Comparison of ENCODE assay signal across 2 cellular contexts in genomic region chr6:317068-317451, GRCh38.
TF ChIP-seq lines count a peak whose summit lies in the region.

No MANE protein-coding gene starts in this region.

TF ChIP-seq in GM12891, 5 proteins besides CTCF, POLR2A, EP300 and RAD21 (continued from another document):
- TF ChIP-seq SPI1 (IDR thresholded peaks at IDR 0.05; ENCODE audit: low read depth, low read length): no peak
- no peak for TF ChIP-seq TAF1 (IDR thresholded peaks at IDR 0.05; ENCODE audit: low read depth, low read length)

TF ChIP-seq in GM12878, 131 proteins besides CTCF, POLR2A, EP300 and RAD21:
- TF ChIP-seq, protein P1, sequence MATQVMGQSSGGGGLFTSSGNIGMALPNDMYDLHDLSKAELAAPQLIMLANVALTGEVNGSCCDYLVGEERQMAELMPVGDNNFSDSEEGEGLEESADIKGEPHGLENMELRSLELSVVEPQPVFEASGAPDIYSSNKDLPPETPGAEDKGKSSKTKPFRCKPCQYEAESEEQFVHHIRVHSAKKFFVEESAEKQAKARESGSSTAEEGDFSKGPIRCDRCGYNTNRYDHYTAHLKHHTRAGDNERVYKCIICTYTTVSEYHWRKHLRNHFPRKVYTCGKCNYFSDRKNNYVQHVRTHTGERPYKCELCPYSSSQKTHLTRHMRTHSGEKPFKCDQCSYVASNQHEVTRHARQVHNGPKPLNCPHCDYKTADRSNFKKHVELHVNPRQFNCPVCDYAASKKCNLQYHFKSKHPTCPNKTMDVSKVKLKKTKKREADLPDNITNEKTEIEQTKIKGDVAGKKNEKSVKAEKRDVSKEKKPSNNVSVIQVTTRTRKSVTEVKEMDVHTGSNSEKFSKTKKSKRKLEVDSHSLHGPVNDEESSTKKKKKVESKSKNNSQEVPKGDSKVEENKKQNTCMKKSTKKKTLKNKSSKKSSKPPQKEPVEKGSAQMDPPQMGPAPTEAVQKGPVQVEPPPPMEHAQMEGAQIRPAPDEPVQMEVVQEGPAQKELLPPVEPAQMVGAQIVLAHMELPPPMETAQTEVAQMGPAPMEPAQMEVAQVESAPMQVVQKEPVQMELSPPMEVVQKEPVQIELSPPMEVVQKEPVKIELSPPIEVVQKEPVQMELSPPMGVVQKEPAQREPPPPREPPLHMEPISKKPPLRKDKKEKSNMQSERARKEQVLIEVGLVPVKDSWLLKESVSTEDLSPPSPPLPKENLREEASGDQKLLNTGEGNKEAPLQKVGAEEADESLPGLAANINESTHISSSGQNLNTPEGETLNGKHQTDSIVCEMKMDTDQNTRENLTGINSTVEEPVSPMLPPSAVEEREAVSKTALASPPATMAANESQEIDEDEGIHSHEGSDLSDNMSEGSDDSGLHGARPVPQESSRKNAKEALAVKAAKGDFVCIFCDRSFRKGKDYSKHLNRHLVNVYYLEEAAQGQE (IDR thresholded peaks at IDR 0.05; ENCODE audit: low read depth, low read length): no peak
- TF ChIP-seq MYC (IDR thresholded peaks at IDR 0.05; ENCODE audit: insufficient read depth, insufficient read length, insufficient replicate concordance, low read length, severe bottlenecking) (peak; percentile 84), SMARCA5 (IDR thresholded peaks at IDR 0.05) (peak; percentile 11; the same call in 1 of the 2 replicates), IRF4 (IDR thresholded peaks at IDR 0.05; ENCODE audit: low read depth, low read length) (0 out of 2 replicates have a peak, but pooled peaks have one; percentile 8), CHD4 (IDR thresholded peaks at IDR 0.05) (0 out of 2 replicates have a peak, but pooled peaks have one; percentile 8), RAD51 (IDR thresholded peaks at IDR 0.05) (peak; percentile 86), TCF7 (IDR thresholded peaks at IDR 0.05; ENCODE audit: borderline replicate concordance) (no peak), MTA3 (IDR thresholded peaks at IDR 0.05; ENCODE audit: borderline replicate concordance, low read length) (no peak), SREBF1 (IDR thresholded peaks at IDR 0.05; ENCODE audit: low read length) (no peak), BRCA1 (IDR thresholded peaks at IDR 0.05; ENCODE audit: low read depth, low read length) (no peak), ZBTB4 (CRISPR knock-in tag; IDR thresholded peaks at IDR 0.05) (0 out of 2 replicates have a peak, but pooled peaks have one; percentile 81), POLR2AphosphoS5 (IDR thresholded peaks at IDR 0.05; ENCODE audit: low read length) (0 out of 2 replicates have a peak, but pooled peaks have one; percentile 1), NFYA (IDR thresholded peaks at IDR 0.05; ENCODE audit: borderline replicate concordance, low read depth, low read length) (no peak), RELA (IDR thresholded peaks at IDR 0.05; ENCODE audit: borderline replicate concordance, partially characterized antibody) (peak; percentile 6), ZNF687 (IDR thresholded peaks at IDR 0.05) (peak; percentile 83), ZBED1 (IDR thresholded peaks at IDR 0.05; ENCODE audit: borderline replicate concordance) (no peak), FOXM1 (IDR thresholded peaks at IDR 0.05; ENCODE audit: low read depth, low read length) (no peak), HCFC1 (IDR thresholded peaks at IDR 0.05; ENCODE audit: low read length) (no peak)
- TF ChIP-seq, protein P2, sequence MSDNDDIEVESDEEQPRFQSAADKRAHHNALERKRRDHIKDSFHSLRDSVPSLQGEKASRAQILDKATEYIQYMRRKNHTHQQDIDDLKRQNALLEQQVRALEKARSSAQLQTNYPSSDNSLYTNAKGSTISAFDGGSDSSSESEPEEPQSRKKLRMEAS (IDR thresholded peaks at IDR 0.05; ENCODE audit: low read depth, low read length): peak; percentile 87; the same call in 1 of the 2 replicates
- TF ChIP-seq, protein P3, sequence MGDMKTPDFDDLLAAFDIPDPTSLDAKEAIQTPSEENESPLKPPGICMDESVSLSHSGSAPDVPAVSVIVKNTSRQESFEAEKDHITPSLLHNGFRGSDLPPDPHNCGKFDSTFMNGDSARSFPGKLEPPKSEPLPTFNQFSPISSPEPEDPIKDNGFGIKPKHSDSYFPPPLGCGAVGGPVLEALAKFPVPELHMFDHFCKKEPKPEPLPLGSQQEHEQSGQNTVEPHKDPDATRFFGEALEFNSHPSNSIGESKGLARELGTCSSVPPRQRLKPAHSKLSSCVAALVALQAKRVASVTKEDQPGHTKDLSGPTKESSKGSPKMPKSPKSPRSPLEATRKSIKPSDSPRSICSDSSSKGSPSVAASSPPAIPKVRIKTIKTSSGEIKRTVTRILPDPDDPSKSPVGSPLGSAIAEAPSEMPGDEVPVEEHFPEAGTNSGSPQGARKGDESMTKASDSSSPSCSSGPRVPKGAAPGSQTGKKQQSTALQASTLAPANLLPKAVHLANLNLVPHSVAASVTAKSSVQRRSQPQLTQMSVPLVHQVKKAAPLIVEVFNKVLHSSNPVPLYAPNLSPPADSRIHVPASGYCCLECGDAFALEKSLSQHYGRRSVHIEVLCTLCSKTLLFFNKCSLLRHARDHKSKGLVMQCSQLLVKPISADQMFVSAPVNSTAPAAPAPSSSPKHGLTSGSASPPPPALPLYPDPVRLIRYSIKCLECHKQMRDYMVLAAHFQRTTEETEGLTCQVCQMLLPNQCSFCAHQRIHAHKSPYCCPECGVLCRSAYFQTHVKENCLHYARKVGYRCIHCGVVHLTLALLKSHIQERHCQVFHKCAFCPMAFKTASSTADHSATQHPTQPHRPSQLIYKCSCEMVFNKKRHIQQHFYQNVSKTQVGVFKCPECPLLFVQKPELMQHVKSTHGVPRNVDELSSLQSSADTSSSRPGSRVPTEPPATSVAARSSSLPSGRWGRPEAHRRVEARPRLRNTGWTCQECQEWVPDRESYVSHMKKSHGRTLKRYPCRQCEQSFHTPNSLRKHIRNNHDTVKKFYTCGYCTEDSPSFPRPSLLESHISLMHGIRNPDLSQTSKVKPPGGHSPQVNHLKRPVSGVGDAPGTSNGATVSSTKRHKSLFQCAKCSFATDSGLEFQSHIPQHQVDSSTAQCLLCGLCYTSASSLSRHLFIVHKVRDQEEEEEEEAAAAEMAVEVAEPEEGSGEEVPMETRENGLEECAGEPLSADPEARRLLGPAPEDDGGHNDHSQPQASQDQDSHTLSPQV (IDR thresholded peaks at IDR 0.05): peak; percentile 11; the same call in 1 of the 2 replicates
- TF ChIP-seq, protein P4, sequence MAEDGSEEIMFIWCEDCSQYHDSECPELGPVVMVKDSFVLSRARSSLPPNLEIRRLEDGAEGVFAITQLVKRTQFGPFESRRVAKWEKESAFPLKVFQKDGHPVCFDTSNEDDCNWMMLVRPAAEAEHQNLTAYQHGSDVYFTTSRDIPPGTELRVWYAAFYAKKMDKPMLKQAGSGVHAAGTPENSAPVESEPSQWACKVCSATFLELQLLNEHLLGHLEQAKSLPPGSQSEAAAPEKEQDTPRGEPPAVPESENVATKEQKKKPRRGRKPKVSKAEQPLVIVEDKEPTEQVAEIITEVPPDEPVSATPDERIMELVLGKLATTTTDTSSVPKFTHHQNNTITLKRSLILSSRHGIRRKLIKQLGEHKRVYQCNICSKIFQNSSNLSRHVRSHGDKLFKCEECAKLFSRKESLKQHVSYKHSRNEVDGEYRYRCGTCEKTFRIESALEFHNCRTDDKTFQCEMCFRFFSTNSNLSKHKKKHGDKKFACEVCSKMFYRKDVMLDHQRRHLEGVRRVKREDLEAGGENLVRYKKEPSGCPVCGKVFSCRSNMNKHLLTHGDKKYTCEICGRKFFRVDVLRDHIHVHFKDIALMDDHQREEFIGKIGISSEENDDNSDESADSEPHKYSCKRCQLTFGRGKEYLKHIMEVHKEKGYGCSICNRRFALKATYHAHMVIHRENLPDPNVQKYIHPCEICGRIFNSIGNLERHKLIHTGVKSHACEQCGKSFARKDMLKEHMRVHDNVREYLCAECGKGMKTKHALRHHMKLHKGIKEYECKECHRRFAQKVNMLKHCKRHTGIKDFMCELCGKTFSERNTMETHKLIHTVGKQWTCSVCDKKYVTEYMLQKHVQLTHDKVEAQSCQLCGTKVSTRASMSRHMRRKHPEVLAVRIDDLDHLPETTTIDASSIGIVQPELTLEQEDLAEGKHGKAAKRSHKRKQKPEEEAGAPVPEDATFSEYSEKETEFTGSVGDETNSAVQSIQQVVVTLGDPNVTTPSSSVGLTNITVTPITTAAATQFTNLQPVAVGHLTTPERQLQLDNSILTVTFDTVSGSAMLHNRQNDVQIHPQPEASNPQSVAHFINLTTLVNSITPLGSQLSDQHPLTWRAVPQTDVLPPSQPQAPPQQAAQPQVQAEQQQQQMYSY (CRISPR knock-in tag; IDR thresholded peaks at IDR 0.05): peak; percentile 62; the same call in 1 of the 2 replicates
- TF ChIP-seq, protein P5, sequence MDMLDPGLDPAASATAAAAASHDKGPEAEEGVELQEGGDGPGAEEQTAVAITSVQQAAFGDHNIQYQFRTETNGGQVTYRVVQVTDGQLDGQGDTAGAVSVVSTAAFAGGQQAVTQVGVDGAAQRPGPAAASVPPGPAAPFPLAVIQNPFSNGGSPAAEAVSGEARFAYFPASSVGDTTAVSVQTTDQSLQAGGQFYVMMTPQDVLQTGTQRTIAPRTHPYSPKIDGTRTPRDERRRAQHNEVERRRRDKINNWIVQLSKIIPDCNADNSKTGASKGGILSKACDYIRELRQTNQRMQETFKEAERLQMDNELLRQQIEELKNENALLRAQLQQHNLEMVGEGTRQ (IDR thresholded peaks at IDR 0.05; ENCODE audit: borderline replicate concordance, low read depth, low read length): peak; percentile 53
- TF ChIP-seq, protein P6, sequence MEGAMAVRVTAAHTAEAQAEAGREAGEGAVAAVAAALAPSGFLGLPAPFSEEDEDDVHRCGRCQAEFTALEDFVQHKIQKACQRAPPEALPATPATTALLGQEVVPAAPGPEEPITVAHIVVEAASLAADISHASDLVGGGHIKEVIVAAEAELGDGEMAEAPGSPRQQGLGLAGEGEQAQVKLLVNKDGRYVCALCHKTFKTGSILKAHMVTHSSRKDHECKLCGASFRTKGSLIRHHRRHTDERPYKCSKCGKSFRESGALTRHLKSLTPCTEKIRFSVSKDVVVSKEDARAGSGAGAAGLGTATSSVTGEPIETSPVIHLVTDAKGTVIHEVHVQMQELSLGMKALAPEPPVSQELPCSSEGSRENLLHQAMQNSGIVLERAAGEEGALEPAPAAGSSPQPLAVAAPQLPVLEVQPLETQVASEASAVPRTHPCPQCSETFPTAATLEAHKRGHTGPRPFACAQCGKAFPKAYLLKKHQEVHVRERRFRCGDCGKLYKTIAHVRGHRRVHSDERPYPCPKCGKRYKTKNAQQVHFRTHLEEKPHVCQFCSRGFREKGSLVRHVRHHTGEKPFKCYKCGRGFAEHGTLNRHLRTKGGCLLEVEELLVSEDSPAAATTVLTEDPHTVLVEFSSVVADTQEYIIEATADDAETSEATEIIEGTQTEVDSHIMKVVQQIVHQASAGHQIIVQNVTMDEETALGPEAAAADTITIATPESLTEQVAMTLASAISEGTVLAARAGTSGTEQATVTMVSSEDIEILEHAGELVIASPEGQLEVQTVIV (IDR thresholded peaks at IDR 0.05; ENCODE audit: borderline replicate concordance, partially characterized antibody): no peak
